Comparison of ENCODE assay signal across 20 cellular contexts in the genomic region with DNA sequence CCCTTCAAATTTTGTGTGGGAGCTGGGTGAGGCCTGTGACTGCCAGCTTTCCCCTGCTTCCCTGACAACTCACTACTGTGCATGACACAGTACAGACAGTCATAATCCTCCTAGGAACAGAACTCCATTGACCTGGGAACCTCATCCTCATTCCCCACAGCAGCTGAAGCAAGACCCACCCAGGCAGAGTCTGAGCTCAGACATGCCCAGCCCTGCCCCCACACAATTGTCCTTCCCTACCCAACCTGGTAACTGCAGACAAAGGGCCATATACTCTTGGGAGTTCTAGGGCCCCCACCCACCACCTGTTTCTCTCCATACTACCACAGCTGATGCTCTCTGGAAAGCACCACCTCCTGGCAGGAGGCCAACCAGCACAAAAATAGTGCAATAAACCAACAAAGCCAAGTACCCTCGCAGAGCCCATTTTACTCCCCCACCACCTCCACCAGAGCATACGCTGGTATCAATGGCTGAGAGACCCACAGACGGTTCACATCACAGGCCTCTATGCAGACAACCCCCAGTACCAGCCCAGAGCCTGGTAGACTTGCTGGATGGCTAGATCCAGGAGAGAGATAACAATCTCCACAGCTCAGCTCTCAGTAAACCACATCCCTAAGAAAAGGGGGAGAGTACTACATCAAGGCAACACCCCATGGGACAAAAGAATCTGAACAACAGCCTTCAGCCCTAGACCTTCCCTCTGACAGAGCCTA.
A peak's percentile ranks its signal among the peaks of the same experiment; 100 is the strongest.
DNase-seq lines count a peak whose midpoint lies in the region; FAIRE-seq and TF ChIP-seq lines count a peak whose summit lies in the region.
"Had no signal": no experiment of that assay in that cellular context is flagged by ENCODE, and none has a peak within 500 bp of the region (broad histone marks: within the 10 kb centered on the region; RNA-seq: fewer than 3 reads in every experiment).

No MANE protein-coding gene starts in this region.

- no peak for TF ChIP-seq CTCF in BE2C (IDR thresholded peaks at IDR 0.05; ENCODE audit: low read depth, low read length)
- no peak for TF ChIP-seq CTCF in bronchial epithelial cell (IDR thresholded peaks at IDR 0.05; ENCODE audit: insufficient read depth, low read length, severe bottlenecking)
- no peak for TF ChIP-seq CTCF in suprapubic skin (IDR thresholded peaks at IDR 0.05)

- WGBS in suprapubic skin: 64% methylated on average over 3 of the region's 3 CpGs

- H3K27me3 ChIP-seq in BE2C (no peaks in the 10 kb centered on the region), bronchial epithelial cell (ENCODE audit: control insufficient read depth, insufficient read depth, low read length) (no peaks in the 10 kb centered on the region), suprapubic skin (no peaks in the 10 kb centered on the region)

- H3K4me3 ChIP-seq in BE2C (ENCODE audit: low read depth, low read length) (no peak overlapping the region), bronchial epithelial cell (ENCODE audit: low read depth, low read length) (no peak overlapping the region), suprapubic skin (no peak overlapping the region)
- H3K4me3 ChIP-seq: A549, SK-N-MC had no signal

- TF ChIP-seq POLR2A in suprapubic skin (IDR thresholded peaks at IDR 0.05): no peak

- no peaks in the 10 kb centered on the region for H3K9me3 ChIP-seq in BE2C
- H3K9me3 ChIP-seq in suprapubic skin: no peaks in the 10 kb centered on the region
- H3K9me3 ChIP-seq: A549 had no signal

- no peak for TF ChIP-seq EP300 in suprapubic skin (IDR thresholded peaks at IDR 0.05)

- DNase-seq in BE2C (peak; percentile 38), NCI-H1105 (lab: John Stamatoyannopoulos, UW) (peak; percentile 92), NCI-H345 treated with DMSO at 0.1 percent for 48 hours (lab: John Stamatoyannopoulos, UW; ENCODE audit: unreplicated experiment) (peak; percentile 97), bronchial epithelial cell (ENCODE audit: low read depth) (peak; percentile 29), NCI-H510A treated with DMSO at 0.1 percent for 48 hours (lab: John Stamatoyannopoulos, UW) (no peak), foreskin melanocyte (no peak), LoVo (ENCODE audit: low spot score) (no peak), suprapubic skin (ENCODE audit: low spot score in 2 of 2) (no peak)
- DNase-seq: activated CD4-positive, alpha-beta memory T cell treated with anti-CD3 and anti-CD28 coated beads, Interleukin-2, amount 10 ng/mL, durations not matched to agents 7 days and 5 days; activated gamma-delta T cell treated with Interleukin-2 at 50 U/mL for 16 hours; activated T-cell treated with anti-CD3 and anti-CD28 coated beads for 4 hours; foreskin fibroblast; GF-D8; hypothalamus; IMR-90; NCI-H2081 treated with DMSO at 0.1 percent for 48 hours had no signal

- H3K36me3 ChIP-seq in BE2C (no peaks in the 10 kb centered on the region), bronchial epithelial cell (ENCODE audit: control insufficient read depth, insufficient read depth, low read length) (no peaks in the 10 kb centered on the region), suprapubic skin (no peaks in the 10 kb centered on the region)

- no peak for FAIRE-seq in bronchial epithelial cell (lab: Jason Lieb, UNC)
- FAIRE-seq: A549, keratinocyte had no signal

- H3K4me1 ChIP-seq in BE2C (peaks cover 5% of the 10 kb centered on the region), suprapubic skin (no peaks in the 10 kb centered on the region)
- H3K4me1 ChIP-seq: A549 had no signal

- no peak overlapping the region for H3K27ac ChIP-seq in suprapubic skin
- H3K27ac ChIP-seq: A549, C4-2B, SK-N-MC had no signal

Comparison
In these comparisons a context has a peak if more than half of its experiments do, and no peak if none do; other contexts are left out.
1. DNase-seq: peak in BE2C (single experiment), NCI-H1105 (single experiment), NCI-H345 treated with DMSO at 0.1 percent for 48 hours (single experiment) and bronchial epithelial cell (single experiment); none in NCI-H510A treated with DMSO at 0.1 percent for 48 hours (single experiment), foreskin melanocyte (single experiment), LoVo (single experiment) and suprapubic skin (0 of 2).